ENCODE assay signal across 17 cellular contexts in the genomic region with DNA sequence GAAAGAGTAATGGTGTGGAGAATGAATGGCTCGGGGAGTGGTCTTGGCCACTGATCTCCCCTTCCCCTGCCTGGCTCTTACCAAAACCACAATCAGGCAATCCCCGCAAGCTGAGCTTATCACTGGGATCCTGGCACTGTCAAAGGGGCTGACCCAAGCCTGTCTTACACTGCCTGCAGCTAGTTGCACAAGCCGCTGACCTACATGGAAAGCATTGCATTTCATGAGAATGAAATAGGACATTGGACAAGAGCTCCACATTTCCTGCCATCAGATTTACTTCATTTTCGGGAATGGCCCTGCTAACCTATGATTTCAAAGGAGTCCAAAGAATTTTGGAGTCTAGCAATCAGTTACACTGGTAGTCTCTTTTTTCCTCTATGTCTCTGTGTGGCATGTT.
DNase-seq lines count a peak whose midpoint lies in the region; ATAC-seq and TF ChIP-seq lines count a peak whose summit lies in the region.
"Had no signal": no experiment of that assay in that cellular context is flagged by ENCODE, and none has a peak within 500 bp of the region (broad histone marks: within the 10 kb centered on the region; RNA-seq: fewer than 3 reads in every experiment).

No MANE protein-coding gene starts in this region.

- H2AK9ac ChIP-seq in IMR-90 (replicated peaks; ENCODE audit: low read depth, low read length, poor library complexity) = peak overlapping the region; percentile 16

- ATAC-seq in IMR-90 (ENCODE audit: low read depth) (no peak), right lobe of liver (peak; percentile 73 to 97 (median 96)), gastrocnemius medialis (peak; percentile 49 to 52)

- POLR2A ChIA-PET in IMR-90 (lab: Charles Lee; ENCODE audit: unreplicated experiment) = no interaction called here

- H3K14ac ChIP-seq in IMR-90 (replicated peaks; ENCODE audit: low read depth, low read length) = no peak overlapping the region

- no peaks in the 10 kb centered on the region for H3K9me1 ChIP-seq in IMR-90 (ENCODE audit: insufficient read depth, low read length)

- H3K4me3 ChIP-seq in IMR-90 (ENCODE audit: insufficient read depth, low read depth, low read length) (no peak overlapping the region), right lobe of liver (no peak overlapping the region), gastrocnemius medialis (no peak overlapping the region)
- H3K4me3 ChIP-seq: MG63, SJSA1 had no signal

- CTCF ChIA-PET in IMR-90 (lab: Yijun Ruan, JAX) = no interaction called here

- H3K36me3 ChIP-seq in IMR-90 (ENCODE audit: control insufficient read depth, insufficient read depth, low read length) (no peaks in the 10 kb centered on the region), right lobe of liver (no peaks in the 10 kb centered on the region), gastrocnemius medialis (no peaks in the 10 kb centered on the region)
- H3K36me3 ChIP-seq: MG63, SJSA1 had no signal

- no peak overlapping the region for H3K27ac ChIP-seq in IMR-90 (ENCODE audit: insufficient read depth, low read length)
- H3K27ac ChIP-seq in right lobe of liver = peak overlapping the region in 1 of 3 donors; percentile 42
- no peak overlapping the region for H3K27ac ChIP-seq in gastrocnemius medialis
- H3K27ac ChIP-seq: SJSA1 had no signal

- H4K20me1 ChIP-seq in IMR-90 (ENCODE audit: insufficient read depth, low read length) = no peaks in the 10 kb centered on the region

- H3K18ac ChIP-seq in IMR-90 (ENCODE audit: low read depth, low read length) = no peak overlapping the region

- H3K4me1 ChIP-seq in IMR-90 (ENCODE audit: control insufficient read depth, insufficient read depth, low read length) (no peaks in the 10 kb centered on the region), right lobe of liver (peaks cover 0 to 17% (median 0%) of the 10 kb centered on the region in 4 donors), gastrocnemius medialis (no peaks in the 10 kb centered on the region)
- H3K4me1 ChIP-seq: Caco-2 had no signal

- DNase-seq in IMR-90 = no peak
- peak; percentile 1 for DNase-seq in cerebellar cortex (ENCODE audit: low spot score)
- peak; percentile 68 to 87 (median 75) for DNase-seq in right lobe of liver
- peak in 1 of 2 donors; percentile 44 for DNase-seq in gastrocnemius medialis
- DNase-seq in SHP77 (lab: John Stamatoyannopoulos, UW) = no peak
- DNase-seq in MV-4-11 (lab: John Stamatoyannopoulos, UW) = no peak
- DNase-seq in AML-193 (lab: John Stamatoyannopoulos, UW) = no peak
- DNase-seq: Caco-2; CD4-positive, CD25-positive, alpha-beta regulatory T cell; DMS153; H7; MG63; NCI-H1105 treated with DMSO at 0.1 percent for 48 hours; NCI-H187 treated with DMSO at 0.1 percent for 48 hours; NCI-H446; NK-92 treated with Interleukin-12 subunit alpha and Interleukin-12 subunit beta, amount 100 ng/mL, for 24 hours had no signal

- H4K8ac ChIP-seq in IMR-90 (ENCODE audit: low read depth in 2 of 2, low read length in 2 of 2) = no peak overlapping the region

- no peak overlapping the region for H2AK5ac ChIP-seq in IMR-90 (ENCODE audit: low read depth, low read length)

- no peak overlapping the region for H3K23ac ChIP-seq in IMR-90 (ENCODE audit: low read depth, low read length)

- no peak overlapping the region for H2BK120ac ChIP-seq in IMR-90 (ENCODE audit: low read depth, low read length)

- no peak overlapping the region for H2BK20ac ChIP-seq in IMR-90 (ENCODE audit: low read depth, low read length)

- no peak overlapping the region for H3K56ac ChIP-seq in IMR-90 (ENCODE audit: extremely low read depth, insufficient read depth, low read length)

- H2BK5ac ChIP-seq in IMR-90 (ENCODE audit: low read depth, low read length, poor library complexity, severe bottlenecking) = no peak overlapping the region

- H2AFZ ChIP-seq in IMR-90 (replicated peaks; ENCODE audit: low read length, poor library complexity) = no peak overlapping the region

- no peak overlapping the region for H3K4me2 ChIP-seq in IMR-90 (ENCODE audit: low read depth, low read length)

- dilution Hi-C loops in IMR-90 (cut with HindIII; ENCODE audit: low sequenced_read_pairs, unreplicated experiment) = no loop called here

- H3K9me3 ChIP-seq in IMR-90 (ENCODE audit: control insufficient read depth, insufficient read depth, low read length) = no peaks in the 10 kb centered on the region
- H3K9me3 ChIP-seq in right lobe of liver = no peaks in the 10 kb centered on the region
- H3K9me3 ChIP-seq in gastrocnemius medialis = no peaks in the 10 kb centered on the region
- H3K9me3 ChIP-seq: Caco-2, MG63, SJSA1 had no signal

- no peak overlapping the region for H2BK15ac ChIP-seq in IMR-90 (ENCODE audit: low read depth, low read length)

- H3K79me1 ChIP-seq in IMR-90 (ENCODE audit: low read depth in 1 of 2, low read length in 2 of 2) = no peaks in the 10 kb centered on the region

- H4K91ac ChIP-seq in IMR-90 (ENCODE audit: insufficient read depth, low read depth, low read length) = no peak overlapping the region

- TF ChIP-seq RAD21 in IMR-90 (IDR thresholded peaks at IDR 0.05; ENCODE audit: low read length) = no peak

- in situ Hi-C loops in IMR-90 (cut with MboI; ENCODE audit: low sequenced_read_pairs) (no loop called here), gastrocnemius medialis (cut with MboI; ENCODE audit: low sequenced_read_pairs in 4 of 4) (no loop called here)

- no peak overlapping the region for H4K5ac ChIP-seq in IMR-90 (ENCODE audit: low read depth, low read length)

- intact Hi-C loops in IMR-90 (cut with micrococcal nuclease) = loop anchor here (5.0 kb wide), 1 partner anchor 85 kb away; no protein-coding TSS in a partner anchor
- intact Hi-C loops in right lobe of liver (cut with DNase I) = no loop called here
- intact Hi-C loops in gastrocnemius medialis (cut with DNase I; ENCODE audit: low total_unique reads) = no loop called here

- TF ChIP-seq CTCF in IMR-90 (conservative IDR thresholded peaks at IDR 0.05; ENCODE audit: low read depth, low read length) (no peak), right lobe of liver (IDR thresholded peaks at IDR 0.05) (no peak), gastrocnemius medialis (IDR thresholded peaks at IDR 0.05 in 4 of 5, conservative IDR thresholded peaks at IDR 0.05 in 1 of 5) (no peak)

- no peak overlapping the region for H3K9ac ChIP-seq in IMR-90 (ENCODE audit: low read depth, low read length)

- no CpG with 5 or more reads among the region's 4 CpGs for WGBS in IMR-90 (ENCODE audit: extremely low coverage in 2 of 2, insufficient read length in 1 of 2), 2 experiments
- 9% methylated on average over 3 of the region's 4 CpGs for WGBS in right lobe of liver (ENCODE audit: insufficient coverage, low coverage, low lambda C conversion rate, missing lambda C conversion rate)

- no TSS peak for BruUV-seq in IMR-90 (replicated peaks; lab: Mats Ljungman, UMichigan)

- no peak for TF ChIP-seq POLR2A in IMR-90 (IDR thresholded peaks at IDR 0.05; ENCODE audit: low read depth, low read length)
- peak; percentile 28 for TF ChIP-seq POLR2A in right lobe of liver (IDR thresholded peaks at IDR 0.05)
- no peak for TF ChIP-seq POLR2A in gastrocnemius medialis (IDR thresholded peaks at IDR 0.05)

- H3K4ac ChIP-seq in IMR-90 (ENCODE audit: low read depth, low read length) = no peak overlapping the region

- no peaks in the 10 kb centered on the region for H3K27me3 ChIP-seq in IMR-90 (ENCODE audit: control insufficient read depth, insufficient read depth, low read length)
- no peaks in the 10 kb centered on the region for H3K27me3 ChIP-seq in right lobe of liver
- H3K27me3 ChIP-seq in gastrocnemius medialis = no peaks in the 10 kb centered on the region
- H3K27me3 ChIP-seq: MG63, SJSA1 had no signal

TF ChIP-seq in IMR-90, 13 proteins besides CTCF, POLR2A, EP300 and RAD21:
- TF ChIP-seq RFX5 (IDR thresholded peaks at IDR 0.05; ENCODE audit: low read depth, low read length) (no peak), MAZ (IDR thresholded peaks at IDR 0.05; ENCODE audit: borderline replicate concordance, low read depth, low read length) (no peak), MAFK (IDR thresholded peaks at IDR 0.05; ENCODE audit: low read depth, low read length) (no peak), BHLHE40 (IDR thresholded peaks at IDR 0.05; ENCODE audit: low read depth, low read length) (no peak), MXI1 (IDR thresholded peaks at IDR 0.05; ENCODE audit: borderline replicate concordance, low read depth, low read length) (no peak), NFE2L2 (IDR thresholded peaks at IDR 0.05; ENCODE audit: low read depth, low read length) (no peak), SMC3 (IDR thresholded peaks at IDR 0.05; ENCODE audit: low read depth, low read length) (no peak), RCOR1 (IDR thresholded peaks at IDR 0.05; ENCODE audit: insufficient replicate concordance, low read length) (no peak), CHD1 (IDR thresholded peaks at IDR 0.05; ENCODE audit: low read depth, low read length) (no peak), FOS (IDR thresholded peaks at IDR 0.05; ENCODE audit: low read depth, low read length) (no peak), CEBPB (IDR thresholded peaks at IDR 0.05; ENCODE audit: low read depth, low read length) (no peak)
- TF ChIP-seq, protein P1, sequence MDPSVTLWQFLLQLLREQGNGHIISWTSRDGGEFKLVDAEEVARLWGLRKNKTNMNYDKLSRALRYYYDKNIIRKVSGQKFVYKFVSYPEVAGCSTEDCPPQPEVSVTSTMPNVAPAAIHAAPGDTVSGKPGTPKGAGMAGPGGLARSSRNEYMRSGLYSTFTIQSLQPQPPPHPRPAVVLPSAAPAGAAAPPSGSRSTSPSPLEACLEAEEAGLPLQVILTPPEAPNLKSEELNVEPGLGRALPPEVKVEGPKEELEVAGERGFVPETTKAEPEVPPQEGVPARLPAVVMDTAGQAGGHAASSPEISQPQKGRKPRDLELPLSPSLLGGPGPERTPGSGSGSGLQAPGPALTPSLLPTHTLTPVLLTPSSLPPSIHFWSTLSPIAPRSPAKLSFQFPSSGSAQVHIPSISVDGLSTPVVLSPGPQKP (IDR thresholded peaks at IDR 0.05; ENCODE audit: borderline replicate concordance, low read depth, low read length) = no peak
TF ChIP-seq in IMR-90: peak in this region for 0.

Comparison
In these comparisons a context has a peak if more than half of its experiments do, and no peak if none do; other contexts are left out.
1. DNase-seq: peak in cerebellar cortex (single experiment) and right lobe of liver (3 of 3); none in IMR-90 (single experiment), SHP77 (0 of 2), MV-4-11 (single experiment) and AML-193 (0 of 2).